In the genomic region with DNA sequence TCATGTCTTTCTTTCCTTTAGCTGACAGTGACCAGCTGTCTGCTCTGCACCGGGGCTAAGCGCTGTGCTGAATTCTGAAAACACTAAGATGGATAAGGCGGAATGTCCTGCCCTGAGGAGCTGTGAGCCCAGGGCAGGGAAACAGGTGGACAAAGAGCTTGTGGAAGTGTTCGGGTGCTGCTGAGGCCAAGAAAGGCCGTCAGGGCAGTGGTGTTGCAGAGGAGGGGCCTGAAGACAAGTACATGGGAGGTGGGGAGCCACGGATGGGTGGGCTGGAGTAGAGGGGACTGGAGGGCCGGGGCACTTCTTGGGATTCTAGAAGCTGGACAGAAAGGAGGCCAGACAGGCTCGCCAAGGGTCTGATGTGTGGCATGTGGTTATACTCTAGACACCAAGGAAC, we compare ENCODE assay signal across 23 cellular contexts.
DNase-seq lines count a peak whose midpoint lies in the region; ATAC-seq and TF ChIP-seq lines count a peak whose summit lies in the region.
"Had no signal": no experiment of that assay in that cellular context is flagged by ENCODE, and none has a peak within 500 bp of the region (broad histone marks: within the 10 kb centered on the region; RNA-seq: fewer than 3 reads in every experiment).

No MANE protein-coding gene starts in this region.

- H3K4me1 Mint-ChIP-seq in activated CD8-positive, alpha-beta T cell treated with anti-CD3 and anti-CD28 coated beads for 36 hours (ENCODE audit: low read depth), result peaks cover 86% of the 10 kb centered on the region
- H3K4me1 Mint-ChIP-seq in memory B cell, result peaks cover 57% of the 10 kb centered on the region
- H3K4me1 Mint-ChIP-seq: neural crest cell had no signal

- TF ChIP-seq CTCF in heart left ventricle (IDR thresholded peaks at IDR 0.05), result no peak
- no peak for TF ChIP-seq CTCF in activated CD8-positive, alpha-beta T cell treated with anti-CD3 and anti-CD28 coated beads for 36 hours (IDR thresholded peaks at IDR 0.05)

- H3K36me3 Mint-ChIP-seq in activated CD8-positive, alpha-beta T cell treated with anti-CD3 and anti-CD28 coated beads for 36 hours (ENCODE audit: low read depth), result peaks cover 78% of the 10 kb centered on the region
- peaks cover 26% of the 10 kb centered on the region for H3K36me3 Mint-ChIP-seq in memory B cell

- peaks cover 0 to 34% (median 0%) of the 10 kb centered on the region in 12 donors for H3K4me1 ChIP-seq in heart left ventricle
- H3K4me1 ChIP-seq: body of pancreas, foreskin keratinocyte, SJCRH30 had no signal

- H3K27ac Mint-ChIP-seq in activated CD8-positive, alpha-beta T cell treated with anti-CD3 and anti-CD28 coated beads for 36 hours, result peak overlapping the region; percentile 59
- peak overlapping the region; percentile 100 for H3K27ac Mint-ChIP-seq in memory B cell
- H3K27ac Mint-ChIP-seq: activated naive CD8-positive, alpha-beta T cell treated with anti-CD3 and anti-CD28 coated beads, Interleukin-2, amount 10 ng/mL, durations not matched to agents 7 days and 5 days had no signal

- POLR2A ChIA-PET in activated CD8-positive, alpha-beta T cell treated with anti-CD3 and anti-CD28 coated beads for 36 hours (lab: Charles Lee), result interaction anchor here (1.0 to 1.2 kb wide), 2 partner anchors 12 to 159 kb away, joined by 3 to 6 read pairs; no protein-coding TSS in a partner anchor

- H3K27me3 Mint-ChIP-seq in activated CD8-positive, alpha-beta T cell treated with anti-CD3 and anti-CD28 coated beads for 36 hours, result no peaks in the 10 kb centered on the region
- H3K27me3 Mint-ChIP-seq in memory B cell, result no peaks in the 10 kb centered on the region
- H3K27me3 Mint-ChIP-seq: activated naive CD8-positive, alpha-beta T cell treated with anti-CD3 and anti-CD28 coated beads, Interleukin-2, amount 10 ng/mL, durations not matched to agents 7 days and 5 days had no signal

- no peak overlapping the region for H3K4me3 Mint-ChIP-seq in activated CD8-positive, alpha-beta T cell treated with anti-CD3 and anti-CD28 coated beads for 36 hours
- H3K4me3 Mint-ChIP-seq in memory B cell, result peak overlapping the region; percentile 71
- H3K4me3 Mint-ChIP-seq: activated naive CD8-positive, alpha-beta T cell treated with anti-CD3 and anti-CD28 coated beads, Interleukin-2, amount 10 ng/mL, durations not matched to agents 7 days and 5 days; neural crest cell had no signal

- H3K27ac ChIP-seq in heart left ventricle, result no peak overlapping the region
- H3K27ac ChIP-seq: body of pancreas, epithelial cell of prostate, foreskin keratinocyte, SJCRH30, transverse colon had no signal

- intact Hi-C loops in cardiac septum (cut with DNase I) (no loop called here), heart left ventricle (cut with DNase I) (loop anchor here in 2 of 10 donors (10.0 kb wide), 2 partner anchors 99 to 169 kb away; a partner anchor contains a TSS)
- intact Hi-C loops in activated CD8-positive, alpha-beta T cell treated with anti-CD3 and anti-CD28 coated beads for 36 hours (cut with micrococcal nuclease), result no loop called here

- 93 to 96% (median 94%) methylated on average over 8 of the region's 8 CpGs for WGBS in heart left ventricle, 4 donors

- H3K9me3 Mint-ChIP-seq in activated CD8-positive, alpha-beta T cell treated with anti-CD3 and anti-CD28 coated beads for 36 hours, result no peaks in the 10 kb centered on the region
- no peaks in the 10 kb centered on the region for H3K9me3 Mint-ChIP-seq in memory B cell
- H3K9me3 Mint-ChIP-seq: activated naive CD8-positive, alpha-beta T cell treated with anti-CD3 and anti-CD28 coated beads, Interleukin-2, amount 10 ng/mL, durations not matched to agents 7 days and 5 days; neural crest cell had no signal

- TF ChIP-seq POLR2A in heart left ventricle (IDR thresholded peaks at IDR 0.05), result no peak

- peak; percentile 57 for DNase-seq in cardiac septum (ENCODE audit: low spot score)
- DNase-seq in heart left ventricle, result no peak
- DNase-seq in activated CD8-positive, alpha-beta T cell treated with anti-CD3 and anti-CD28 coated beads for 36 hours, result no peak
- DNase-seq in memory B cell (ENCODE audit: low spot score in 2 of 2), result no peak
- DNase-seq in stimulated activated naive CD8-positive, alpha-beta T cell treated with anti-CD3 and anti-CD28 coated beads, Interleukin-15, Interleukin-2, amounts not matched to agents 100 U/mL and 50 U/mL, for 24 hours, result peak; percentile 3
- no peak for DNase-seq in T1000 (lab: John Stamatoyannopoulos, UW)
- DNase-seq in NCI-H345 (lab: John Stamatoyannopoulos, UW), result no peak
- DNase-seq: activated CD4-positive, CD25-positive, alpha-beta regulatory T cell treated with anti-CD3 and anti-CD28 coated beads, Interleukin-2, amount 50 U/mL, for 72 hours; activated naive CD8-positive, alpha-beta T cell treated with anti-CD3 and anti-CD28 coated beads, Interleukin-2, amount 10 ng/mL, durations not matched to agents 7 days and 5 days; body of pancreas; COR-L47; foreskin keratinocyte; hippocampal formation; mesendoderm; MM.1S; NCI-H146; NCI-H2171 treated with DMSO at 0.1 percent for 48 hours; SJCRH30; stimulated activated naive CD4-positive, alpha-beta T cell; transverse colon had no signal

- H3K9me3 ChIP-seq in heart left ventricle, result no peaks in the 10 kb centered on the region
- H3K9me3 ChIP-seq: body of pancreas, SJCRH30, transverse colon had no signal

- ATAC-seq in heart left ventricle (no peak), memory B cell (ENCODE audit: low read depth) (no peak), HG02763 (IDR thresholded peaks at IDR 0.05; ENCODE audit: unreplicated experiment) (no peak)
- ATAC-seq in activated CD8-positive, alpha-beta T cell treated with anti-CD3 and anti-CD28 coated beads for 36 hours, result no peak
- no peak for ATAC-seq in stimulated activated naive CD8-positive, alpha-beta T cell treated with anti-CD3 and anti-CD28 coated beads, Interleukin-15, Interleukin-2, amounts not matched to agents 100 U/mL and 50 U/mL, for 24 hours
- ATAC-seq: body of pancreas, foreskin keratinocyte had no signal

- CTCF ChIA-PET in activated CD8-positive, alpha-beta T cell treated with anti-CD3 and anti-CD28 coated beads for 36 hours (lab: Charles Lee), result interaction anchor here (1.0 to 4.3 kb wide), 5 partner anchors 9 to 104 kb away, joined by 3 to 19 read pairs (median 5); no protein-coding TSS in a partner anchor

- no peak overlapping the region for H3K4me3 ChIP-seq in heart left ventricle
- H3K4me3 ChIP-seq: body of pancreas, SJCRH30, transverse colon had no signal

- H3K27me3 ChIP-seq in heart left ventricle, result no peaks in the 10 kb centered on the region
- H3K27me3 ChIP-seq: body of pancreas, foreskin keratinocyte, SJCRH30, transverse colon had no signal

- H3K36me3 ChIP-seq in heart left ventricle, result peaks cover 0 to 69% (median 30%) of the 10 kb centered on the region in 9 donors
- H3K36me3 ChIP-seq: SJCRH30 had no signal

Comparison
In these comparisons a context has a peak if more than half of its experiments do, and no peak if none do; other contexts are left out.
1. DNase-seq: peak in cardiac septum (single experiment) and stimulated activated naive CD8-positive, alpha-beta T cell treated with anti-CD3 and anti-CD28 coated beads, Interleukin-15, Interleukin-2, amounts not matched to agents 100 U/mL and 50 U/mL, for 24 hours (single experiment); none in heart left ventricle (0 of 5), activated CD8-positive, alpha-beta T cell treated with anti-CD3 and anti-CD28 coated beads for 36 hours (single experiment), memory B cell (0 of 2), T1000 (single experiment) and NCI-H345 (single experiment).